8 cellular contexts compared by ENCODE assay signal in the genomic region with DNA sequence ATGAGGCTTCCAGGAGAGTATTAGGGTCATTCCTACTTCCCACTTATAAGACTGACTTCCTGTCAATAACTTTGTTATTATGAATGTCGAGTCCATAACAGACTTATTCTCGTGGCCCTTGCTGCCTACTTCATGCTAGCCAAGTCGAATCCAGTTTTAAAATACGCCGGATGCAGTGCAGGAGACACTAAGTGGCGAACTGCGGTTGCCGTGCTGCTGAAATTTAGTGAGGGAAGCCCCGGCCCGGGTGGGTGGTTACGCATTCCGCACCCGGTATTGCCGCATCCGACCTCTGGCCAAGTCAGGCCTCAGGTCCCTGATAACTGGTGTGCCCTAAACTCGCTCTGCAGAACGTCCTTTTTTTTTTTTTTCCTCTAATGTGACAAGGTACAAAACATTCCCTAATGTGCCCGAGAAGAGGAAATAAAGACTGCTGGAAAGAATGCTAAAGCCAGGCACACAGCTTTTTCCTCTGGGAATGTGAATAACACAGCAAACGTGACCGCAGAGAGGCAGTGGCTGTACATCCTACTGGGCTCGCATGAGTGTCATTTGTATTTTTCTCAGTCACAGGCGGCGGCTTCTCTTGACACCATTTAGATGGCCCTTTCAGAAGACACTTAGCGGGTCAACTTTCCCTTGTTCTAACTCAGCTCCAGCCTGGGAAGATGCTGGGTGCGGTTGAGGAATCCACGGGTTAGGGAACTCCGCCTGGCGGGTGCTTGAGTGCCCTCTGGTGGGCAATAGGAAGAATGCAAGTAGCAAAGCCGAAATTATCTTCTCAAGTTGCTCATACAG. TPM values are rescaled to one million over a fixed set of nuclear protein-coding genes. Genes with fewer than 3 reads are reported as not detected.
A peak's percentile ranks its signal among the peaks of the same experiment; 100 is the strongest.
DNase-seq lines count a peak whose midpoint lies in the region; ATAC-seq, FAIRE-seq and TF ChIP-seq lines count a peak whose summit lies in the region.

No MANE protein-coding gene starts in this region.

- H3K27ac Mint-ChIP-seq in Calu3 (ENCODE audit: unreplicated experiment): no peak overlapping the region
- peak overlapping the region; percentile 15 to 49 for H3K27ac Mint-ChIP-seq in stimulated activated naive CD8-positive, alpha-beta T cell treated with anti-CD3 and anti-CD28 coated beads, Interleukin-15, amount 100 ng/mL, for 72 hours

- ATAC-seq in GM21723 (IDR thresholded peaks at IDR 0.05; ENCODE audit: unreplicated experiment) (peak; percentile 58), GM19324 (IDR thresholded peaks at IDR 0.05; ENCODE audit: low FRiP score, unreplicated experiment) (no peak)
- ATAC-seq in stimulated activated naive CD8-positive, alpha-beta T cell treated with anti-CD3 and anti-CD28 coated beads, Interleukin-15, amount 100 ng/mL, for 72 hours: peak; percentile 58

- no peak overlapping the region for H3K4me3 Mint-ChIP-seq in Calu3 (ENCODE audit: low read depth, unreplicated experiment)
- H3K4me3 Mint-ChIP-seq in stimulated activated naive CD8-positive, alpha-beta T cell treated with anti-CD3 and anti-CD28 coated beads, Interleukin-15, amount 100 ng/mL, for 72 hours: peak overlapping the region; percentile 21 to 61

- H4K20me1 ChIP-seq in H1 (replicated peaks in 1 of 2; ENCODE audit: control insufficient read depth in 1 of 2, insufficient read depth in 2 of 2, low read length in 2 of 2): no peaks in the 10 kb centered on the region

- H3K27me3 Mint-ChIP-seq in Calu3 (ENCODE audit: unreplicated experiment): no peaks in the 10 kb centered on the region
- peaks cover 24% of the 10 kb centered on the region for H3K27me3 Mint-ChIP-seq in stimulated activated naive CD8-positive, alpha-beta T cell treated with anti-CD3 and anti-CD28 coated beads, Interleukin-15, amount 100 ng/mL, for 72 hours

- H2BK120ac ChIP-seq in H1 (replicated peaks; ENCODE audit: low read depth, low read length) (no peak overlapping the region), mesenchymal stem cell (ENCODE audit: low read depth, low read length) (no peak overlapping the region)

- H3K79me2 ChIP-seq in H1 (ENCODE audit: control insufficient read depth in 1 of 2, insufficient read depth in 2 of 2, low read length in 2 of 2): no peaks in the 10 kb centered on the region

- H2AFZ ChIP-seq in H1 (ENCODE audit: low read length) (0 out of 2 replicates have a peak overlapping the region, but pooled peaks have one; percentile 14), mesenchymal stem cell (ENCODE audit: low read depth, low read length) (peak overlapping the region; percentile 54)

- no peak overlapping the region for H2BK15ac ChIP-seq in H1 (ENCODE audit: low read length)
- peak overlapping the region; percentile 74 for H2BK15ac ChIP-seq in mesenchymal stem cell (ENCODE audit: low read depth, poor library complexity, severe bottlenecking)

- H4K8ac ChIP-seq in H1 (ENCODE audit: extremely low read depth, insufficient read depth, low read length) (0 out of 2 replicates have a peak overlapping the region, but pooled peaks have one; percentile 57), mesenchymal stem cell (ENCODE audit: low read length) (peak overlapping the region; percentile 78)

- BruUV-seq in Calu3 (replicated peaks; lab: Mats Ljungman, UMichigan): no TSS peak

- H2BK12ac ChIP-seq in H1 (ENCODE audit: low read depth, low read length): no peak overlapping the region
- peak overlapping the region in 1 of 2 experiments; percentile 21 for H2BK12ac ChIP-seq in mesenchymal stem cell (ENCODE audit: low read length in 2 of 2)

- TF ChIP-seq CTCF in Calu3 (IDR thresholded peaks at IDR 0.05; ENCODE audit: unreplicated experiment): peak; percentile 87
- peak; percentile 70 to 87 (median 79) for TF ChIP-seq CTCF in H1 (IDR thresholded peaks at IDR 0.05; ENCODE audit: control extremely low read depth in 1 of 3, insufficient read depth in 1 of 3, low read depth in 1 of 3, low read length in 3 of 3)

- H3K36me3 ChIP-seq in H1 (ENCODE audit: control insufficient read depth in 2 of 4, insufficient read depth in 4 of 4, low read length in 3 of 4) (no peaks in the 10 kb centered on the region), mesenchymal stem cell (ENCODE audit: control insufficient read depth in 1 of 2, insufficient read depth in 2 of 2, low read depth in 1 of 2, low read length in 2 of 2) (no peaks in the 10 kb centered on the region)

- H4K91ac ChIP-seq in H1 (replicated peaks; ENCODE audit: insufficient read length, low read length) (no peak overlapping the region), mesenchymal stem cell (ENCODE audit: low read length) (no peak overlapping the region)

- no peaks in the 10 kb centered on the region for H3K79me1 ChIP-seq in H1 (ENCODE audit: low read depth, low read length)
- H3K79me1 ChIP-seq in mesenchymal stem cell (replicated peaks; ENCODE audit: low read length, poor library complexity, severe bottlenecking): no peaks in the 10 kb centered on the region

- no peak overlapping the region for H3K27ac ChIP-seq in H1 (ENCODE audit: low read depth, low read length)
- no peak overlapping the region for H3K27ac ChIP-seq in mesenchymal stem cell (ENCODE audit: low read length, poor library complexity, severe bottlenecking)

- H3K56ac ChIP-seq in H1 (replicated peaks; ENCODE audit: insufficient read length, low read depth, low read length): no peak overlapping the region

- no peak overlapping the region for H2BK20ac ChIP-seq in H1 (ENCODE audit: low read length)

- H3K27me3 ChIP-seq in H1 (replicated peaks in 1 of 4; ENCODE audit: control insufficient read depth in 3 of 4, extremely low read depth in 1 of 4, insufficient read depth in 3 of 4, low read length in 3 of 4) (no peaks in the 10 kb centered on the region), mesenchymal stem cell (ENCODE audit: control insufficient read depth in 1 of 2, insufficient read depth in 1 of 2, low read length in 2 of 2) (no peaks in the 10 kb centered on the region)

- H3K4me3 ChIP-seq in H1 (ENCODE audit: extremely low read depth in 1 of 4, insufficient read depth in 2 of 4, low read depth in 3 of 4, low read length in 4 of 4): no peak overlapping the region
- peak overlapping the region in 1 of 2 experiments; percentile 28 for H3K4me3 ChIP-seq in mesenchymal stem cell (ENCODE audit: insufficient read depth in 1 of 2, low read depth in 1 of 2, low read length in 2 of 2)

- peaks cover 19% of the 10 kb centered on the region for H3K4me1 Mint-ChIP-seq in Calu3 (ENCODE audit: low read depth, unreplicated experiment)
- H3K4me1 Mint-ChIP-seq in stimulated activated naive CD8-positive, alpha-beta T cell treated with anti-CD3 and anti-CD28 coated beads, Interleukin-15, amount 100 ng/mL, for 72 hours: peaks cover 32% of the 10 kb centered on the region

- POLR2A ChIA-PET in H1 (lab: Charles Lee; ENCODE audit: partially characterized antibody): interaction anchor here (0.7 kb wide), 1 partner anchor 1033 kb away, joined by 4 read pairs; no protein-coding TSS in a partner anchor

- H3K36me3 Mint-ChIP-seq in Calu3 (ENCODE audit: insufficient read depth, unreplicated experiment): no peaks in the 10 kb centered on the region

- 57% methylated on average over 29 of the region's 29 CpGs; no CpG with 5 or more reads in 1 of the 2 experiments for WGBS in H1 (ENCODE audit: extremely low coverage in 1 of 2, insufficient coverage in 1 of 2, insufficient read length in 1 of 2, insufficient replicate concordance in 2 of 2, low coverage in 1 of 2, low lambda C conversion rate in 2 of 2, missing lambda C conversion rate in 1 of 2), 2 experiments
- 65% methylated on average over 27 of the region's 29 CpGs for WGBS in mesenchymal stem cell

- FAIRE-seq in H1 (lab: Jason Lieb, UNC): no peak

- CTCF ChIA-PET in Calu3 (lab: Charles Lee) (interaction anchor here (0.6 to 0.8 kb wide), 2 partner anchors 32 to 243 kb away, joined by 5 to 6 read pairs; no protein-coding TSS in a partner anchor), H1 (lab: Charles Lee; ENCODE audit: partially characterized antibody) (interaction anchor here (0.6 to 2.0 kb wide), 9 partner anchors 9 to 152 kb away, joined by 3 to 10 read pairs (median 3); no protein-coding TSS in a partner anchor)

- no peak overlapping the region; the same call in 1 of the 2 replicates for H3K18ac ChIP-seq in H1 (ENCODE audit: extremely low read depth, low read length)
- H3K18ac ChIP-seq in mesenchymal stem cell (ENCODE audit: low read depth in 1 of 2, low read length in 2 of 2): peak overlapping the region in 1 of 2 experiments; percentile 53

- TF ChIP-seq EP300 in H1 (IDR thresholded peaks at IDR 0.05; ENCODE audit: borderline replicate concordance in 1 of 2, low read depth in 2 of 2, low read length in 2 of 2): no peak

- H3K14ac ChIP-seq in H1 (ENCODE audit: insufficient read length): no peak overlapping the region
- H3K14ac ChIP-seq in mesenchymal stem cell (ENCODE audit: low read length in 2 of 2): no peak overlapping the region

- peak; percentile 73 to 82 for TF ChIP-seq RAD21 in H1 (IDR thresholded peaks at IDR 0.05 in 1 of 2, conservative IDR thresholded peaks at IDR 0.05 in 1 of 2; ENCODE audit: low read depth in 2 of 2, low read length in 2 of 2)

- DNase-seq in Calu3 (peak; percentile 65), NCI-H2171 (lab: John Stamatoyannopoulos, UW) (peak; percentile 16), H1 (ENCODE audit: low read depth in 1 of 2, low spot score in 2 of 2) (peak in 1 of 2 experiments; percentile 63), mesenchymal stem cell (peak; percentile 64)
- DNase-seq in activated CD4-positive, alpha-beta T cell treated with anti-CD3 and anti-CD28 coated beads, Interleukin-2, amount 50 U/mL, for 24 hours (ENCODE audit: low read depth in 1 of 2, low spot score in 1 of 2): peak; percentile 24 to 35
- DNase-seq in stimulated activated naive CD8-positive, alpha-beta T cell treated with anti-CD3 and anti-CD28 coated beads, Interleukin-15, amount 100 ng/mL, for 72 hours: peak; percentile 32 to 40

- H3K9me3 ChIP-seq in H1 (ENCODE audit: insufficient read depth in 2 of 2, low read depth in 1 of 2, low read length in 1 of 2) (peaks cover 9 to 10% of the 10 kb centered on the region in 2 experiments; a peak in 2 of 4 replicates), mesenchymal stem cell (ENCODE audit: control insufficient read depth, low read length) (no peaks in the 10 kb centered on the region)

- H3K4me2 ChIP-seq in H1 (ENCODE audit: insufficient read depth in 1 of 2, low read depth in 2 of 2, low read length in 2 of 2) (no peak overlapping the region; a peak in 1 of 4 replicates), mesenchymal stem cell (ENCODE audit: low read length, poor library complexity, severe bottlenecking) (peak overlapping the region; percentile 62)

- no peaks in the 10 kb centered on the region for H3K9me3 Mint-ChIP-seq in Calu3 (ENCODE audit: low read depth, unreplicated experiment)
- H3K9me3 Mint-ChIP-seq in stimulated activated naive CD8-positive, alpha-beta T cell treated with anti-CD3 and anti-CD28 coated beads, Interleukin-15, amount 100 ng/mL, for 72 hours: peaks cover 0 to 5% of the 10 kb centered on the region in 2 donors

- H3K9ac ChIP-seq in H1 (replicated peaks in 1 of 4; ENCODE audit: extremely low read depth in 1 of 4, low read depth in 3 of 4, low read length in 3 of 4): no peak overlapping the region
- peak overlapping the region; percentile 60 for H3K9ac ChIP-seq in mesenchymal stem cell (ENCODE audit: low read length)

- H2BK5ac ChIP-seq in H1 (ENCODE audit: low read depth, low read length) (no peak overlapping the region), mesenchymal stem cell (ENCODE audit: low read depth, low read length, poor library complexity, severe bottlenecking) (no peak overlapping the region)

- intact Hi-C loops in Calu3 (cut with micrococcal nuclease; ENCODE audit: unreplicated experiment): no loop called here

- H3K23ac ChIP-seq in H1 (ENCODE audit: insufficient read length) (no peak overlapping the region), mesenchymal stem cell (ENCODE audit: low read length in 2 of 2) (no peak overlapping the region)

- no peak overlapping the region for H2AK5ac ChIP-seq in H1 (ENCODE audit: low read depth, low read length)
- H2AK5ac ChIP-seq in mesenchymal stem cell (ENCODE audit: low read length, severe bottlenecking): no peak overlapping the region

- no peak overlapping the region for H3K4ac ChIP-seq in H1 (replicated peaks; ENCODE audit: insufficient read length, low read depth, low read length)
- H3K4ac ChIP-seq in mesenchymal stem cell (ENCODE audit: low read depth in 1 of 2, low read length in 2 of 2): no peak overlapping the region

- H4K5ac ChIP-seq in H1 (ENCODE audit: insufficient read length, low read depth, low read length): no peak overlapping the region

- H3K4me1 ChIP-seq in H1 (replicated peaks in 1 of 4; ENCODE audit: control insufficient read depth in 3 of 4, insufficient read depth in 4 of 4, low read length in 3 of 4): peaks cover 0 to 2% (median 0%) of the 10 kb centered on the region in 4 experiments; a peak in 1 of 7 replicates
- peaks cover 3% of the 10 kb centered on the region for H3K4me1 ChIP-seq in mesenchymal stem cell (ENCODE audit: control insufficient read depth, insufficient read depth, low read depth, low read length)

- H3K23me2 ChIP-seq in H1 (ENCODE audit: low read depth, low read length): no peaks in the 10 kb centered on the region

- no peak for TF ChIP-seq POLR2A in H1 (IDR thresholded peaks at IDR 0.05; ENCODE audit: control extremely low read depth in 1 of 2, low read depth in 2 of 2, low read length in 2 of 2)

RNA-seq across cellular contexts. Expression of a gene that starts 7.1 kb away (rescaled TPM):
- 46.4 and 59.4 TPM in 2 replicates for total RNA-seq in Calu3 (2022)
- total RNA-seq in H1 (2021; fragmentation: NEBNext Ultra II Directional; extraction: Animal tissue kit (Norgen Biotek cat#: 25700)): 15.6 and 16.5 TPM in 2 replicates
- polyA plus RNA-seq in H1 (2011; rRNA removed): 12.1 and 15.0 TPM in 2 replicates
- 19.9 TPM for polyA plus RNA-seq in H1 (2011; cell fraction: cytosol; rRNA removed)
- 19.6 TPM for polyA plus RNA-seq in H1 (2011; cell fraction: nucleus; rRNA removed)
- polyA plus RNA-seq in H1 (2012, experiment 1 of 2): 18.4 to 26.7 TPM (median 19.4 TPM) in 4 replicates
- polyA plus RNA-seq in H1 (2012, experiment 2 of 2): 1.3 TPM
- polyA plus RNA-seq in H1 (2013, experiment 1 of 2): 10.2 TPM
- polyA plus RNA-seq in H1 (2013, experiment 2 of 2): 12.1 TPM
- 26.8 and 34.1 TPM in 2 replicates for polyA minus RNA-seq in H1 (2011; rRNA and poly(A)+ RNA removed)
- 16.7 TPM for polyA minus RNA-seq in H1 (2011; cell fraction: cytosol; rRNA and poly(A)+ RNA removed)
- polyA minus RNA-seq in H1 (2011; cell fraction: nucleus; rRNA and poly(A)+ RNA removed): 34.5 TPM
- 13.0 TPM for polyA plus RNA-seq in mesenchymal stem cell (2013, experiment 1 of 2)
- 14.0 TPM for polyA plus RNA-seq in mesenchymal stem cell (2013, experiment 2 of 2)
